ENCODE assay signal across 15 cellular contexts in genomic region chr7:20596653-20597052, GRCh38. TPM values are rescaled to one million over a fixed set of nuclear protein-coding genes. Genes with fewer than 3 reads are reported as not detected.
DNase-seq lines count a peak whose midpoint lies in the region; ATAC-seq and TF ChIP-seq lines count a peak whose summit lies in the region.
"Had no signal": no experiment of that assay in that cellular context is flagged by ENCODE, and none has a peak within 500 bp of the region (broad histone marks: within the 10 kb centered on the region; RNA-seq: fewer than 3 reads in every experiment).

No MANE protein-coding gene starts in this region.

- no peak overlapping the region for H3K4me3 Mint-ChIP-seq in natural killer cell
- H3K4me3 Mint-ChIP-seq: T-cell had no signal

- H3K27ac ChIP-seq in ACC112 (ENCODE audit: low read depth, low read length) = peak overlapping the region; percentile 25; the same call in 1 of the 2 replicates
- H3K27ac ChIP-seq: left ventricle myocardium inferior, upper lobe of left lung had no signal

- TF ChIP-seq CTCF in astrocyte of the cerebellum (IDR thresholded peaks at IDR 0.05; ENCODE audit: low read depth, low read length, missing control alignments) = no peak
- TF ChIP-seq CTCF in natural killer cell (IDR thresholded peaks at IDR 0.05) = no peak

- no peaks in the 10 kb centered on the region for H3K9me3 Mint-ChIP-seq in natural killer cell
- H3K9me3 Mint-ChIP-seq: T-cell had no signal

- H3K4me3 ChIP-seq in ACC112 (ENCODE audit: low read depth, low read length) (no peak overlapping the region), astrocyte of the cerebellum (ENCODE audit: low read depth, low read length) (no peak overlapping the region)
- H3K4me3 ChIP-seq: left ventricle myocardium inferior, upper lobe of left lung had no signal

- no peaks in the 10 kb centered on the region for H3K27me3 ChIP-seq in ACC112 (ENCODE audit: insufficient read depth, low read length)
- H3K27me3 ChIP-seq: upper lobe of left lung had no signal

- H3K27me3 Mint-ChIP-seq in natural killer cell (ENCODE audit: low read depth in 2 of 2) = peaks cover 3 to 14% of the 10 kb centered on the region in 2 donors

- H2AFZ ChIP-seq in ACC112 (ENCODE audit: low read length, unreplicated experiment) = no peak overlapping the region

- no peaks in the 10 kb centered on the region for H3K79me2 ChIP-seq in ACC112 (ENCODE audit: control insufficient read depth, insufficient read depth, low read length, unreplicated experiment)

- peak; percentile 39 for DNase-seq in HPDE6-E6E7 (ENCODE audit: extremely low spot score)
- DNase-seq in astrocyte of the cerebellum (ENCODE audit: low read depth) = peak; percentile 53
- peak; percentile 23 for DNase-seq in glomerular visceral epithelial cell (ENCODE audit: extremely low spot score)
- DNase-seq in natural killer cell = no peak
- no peak for DNase-seq in NCI-H1048 (lab: John Stamatoyannopoulos, UW)
- DNase-seq: activated CD4-positive, alpha-beta T cell treated with anti-CD3 and anti-CD28 coated beads, Interleukin-2, amount 50 U/mL, for 1 hour; glutamatergic neuron; left ventricle myocardium inferior; NCI-H2107; stimulated activated CD8-positive, alpha-beta memory T cell treated with anti-CD3 and anti-CD28 coated beads, Interleukin-4, amount 100 ng/mL, for 48 hours; T-cell; upper lobe of left lung had no signal

- no peaks in the 10 kb centered on the region for H3K36me3 Mint-ChIP-seq in natural killer cell
- H3K36me3 Mint-ChIP-seq: T-cell had no signal

- intact Hi-C loops in natural killer cell (cut with micrococcal nuclease) = no loop called here

- no peak overlapping the region for H3K27ac Mint-ChIP-seq in natural killer cell
- H3K27ac Mint-ChIP-seq: T-cell had no signal

- H3K4me1 Mint-ChIP-seq in natural killer cell = peaks cover 0 to 8% of the 10 kb centered on the region in 2 donors

- H3K4me1 ChIP-seq in ACC112 (ENCODE audit: control insufficient read depth, insufficient read depth, low read length, unreplicated experiment) = peaks cover 32% of the 10 kb centered on the region
- H3K4me1 ChIP-seq: left ventricle myocardium inferior, upper lobe of left lung had no signal

- in situ Hi-C loops in astrocyte of the cerebellum (cut with HindIII; ENCODE audit: low sequenced_read_pairs) = loop anchor here (25.0 kb wide), 1 partner anchor 834 kb away; the partner anchor contains the start of gene TMEM196

- H3K36me3 ChIP-seq in ACC112 (ENCODE audit: insufficient read depth, low read length) = no peaks in the 10 kb centered on the region
- H3K36me3 ChIP-seq: left ventricle myocardium inferior, upper lobe of left lung had no signal

- ATAC-seq in natural killer cell (no peak), HG03469 (IDR thresholded peaks at IDR 0.05; ENCODE audit: unreplicated experiment) (no peak), GM18861 (IDR thresholded peaks at IDR 0.05; ENCODE audit: unreplicated experiment) (no peak)
- ATAC-seq: T-cell had no signal

RNA-seq across cellular contexts. Expression of gene ABCB5, which starts 18.8 kb away (rescaled TPM):
- total RNA-seq in natural killer cell = not detected
- total RNA-seq: left ventricle myocardium inferior, T-cell had no signal

Comparison
In these comparisons a context has a peak if more than half of its experiments do, and no peak if none do; other contexts are left out.
1. DNase-seq: peak in HPDE6-E6E7 (single experiment), astrocyte of the cerebellum (single experiment) and glomerular visceral epithelial cell (single experiment); none in natural killer cell (single experiment) and NCI-H1048 (single experiment).